Comparison of ENCODE assay signal across 11 cellular contexts in the genomic region with DNA sequence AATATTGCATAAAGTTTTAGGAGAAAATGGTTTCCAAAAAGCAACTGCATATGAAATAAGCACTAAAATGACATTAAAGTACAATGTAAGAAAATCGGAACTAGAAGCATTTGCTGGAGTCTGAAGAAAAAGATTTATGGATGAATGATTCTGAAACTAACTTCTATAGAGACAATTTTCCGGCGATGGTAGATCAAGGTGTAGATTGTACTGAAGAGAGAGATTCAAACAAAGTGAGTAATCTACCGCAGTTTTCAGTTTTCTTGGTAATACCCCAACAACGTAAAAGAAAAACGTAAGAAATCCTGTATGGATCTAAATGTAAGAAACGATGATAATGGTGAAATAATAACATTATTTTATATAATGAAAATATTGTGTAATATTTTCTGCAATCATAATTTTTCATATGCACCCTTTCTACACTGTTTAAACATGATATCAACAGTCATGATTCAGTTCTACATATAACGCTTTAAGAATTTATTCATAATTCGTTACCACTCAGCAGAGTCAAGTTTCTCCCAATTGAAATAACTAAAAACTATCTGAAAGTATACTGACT. TPM values are rescaled to one million over a fixed set of nuclear protein-coding genes. Genes with fewer than 3 reads are reported as not detected.
DNase-seq lines count a peak whose midpoint lies in the region; ATAC-seq, FAIRE-seq and TF ChIP-seq lines count a peak whose summit lies in the region.
"Had no signal": no experiment of that assay in that cellular context is flagged by ENCODE, and none has a peak within 500 bp of the region (broad histone marks: within the 10 kb centered on the region; RNA-seq: fewer than 3 reads in every experiment).

No MANE protein-coding gene starts in this region.

- H3K36me3 Mint-ChIP-seq in activated T-cell treated with anti-CD3 and anti-CD28 coated beads, Interleukin-2, amount 50 U/mL, for 72 hours (ENCODE audit: insufficient read depth in 2 of 2) = peaks cover 1 to 3% of the 10 kb centered on the region in 2 donors
- peaks cover 4% of the 10 kb centered on the region for H3K36me3 Mint-ChIP-seq in activated CD8-positive, alpha-beta T cell treated with anti-CD3 and anti-CD28 coated beads for 36 hours (ENCODE audit: low read depth)

- peak overlapping the region; percentile 86 to 89 for H3K4me3 Mint-ChIP-seq in activated T-cell treated with anti-CD3 and anti-CD28 coated beads, Interleukin-2, amount 50 U/mL, for 72 hours
- H3K4me3 Mint-ChIP-seq in activated CD8-positive, alpha-beta T cell treated with anti-CD3 and anti-CD28 coated beads for 36 hours = peak overlapping the region; percentile 81

- H3K27me3 Mint-ChIP-seq in activated T-cell treated with anti-CD3 and anti-CD28 coated beads, Interleukin-2, amount 50 U/mL, for 72 hours (ENCODE audit: low read depth) = peaks cover 8% of the 10 kb centered on the region
- no peaks in the 10 kb centered on the region for H3K27me3 Mint-ChIP-seq in activated CD8-positive, alpha-beta T cell treated with anti-CD3 and anti-CD28 coated beads for 36 hours
- H3K27me3 Mint-ChIP-seq: stimulated activated memory B cell treated with anti-CD40 and anti-IgM and Interleukin-4, amounts not matched to agents 10 μg/mL and 1 μg/mL and 100 μg/mL, for 72 hours had no signal

- H3K4me3 ChIP-seq in psoas muscle = peak overlapping the region; percentile 97

- TF ChIP-seq CTCF in activated CD8-positive, alpha-beta T cell treated with anti-CD3 and anti-CD28 coated beads for 36 hours (IDR thresholded peaks at IDR 0.05) = no peak
- TF ChIP-seq CTCF in psoas muscle (IDR thresholded peaks at IDR 0.05) = no peak

- peaks cover 34% of the 10 kb centered on the region for H3K4me1 Mint-ChIP-seq in activated T-cell treated with anti-CD3 and anti-CD28 coated beads, Interleukin-2, amount 50 U/mL, for 72 hours (ENCODE audit: low read depth)
- peaks cover 25% of the 10 kb centered on the region for H3K4me1 Mint-ChIP-seq in activated CD8-positive, alpha-beta T cell treated with anti-CD3 and anti-CD28 coated beads for 36 hours (ENCODE audit: low read depth)

- no peak for FAIRE-seq in RCC 7860 (lab: Jason Lieb, UNC)

- H3K9me3 Mint-ChIP-seq in activated T-cell treated with anti-CD3 and anti-CD28 coated beads, Interleukin-2, amount 50 U/mL, for 72 hours = peaks cover 1 to 4% of the 10 kb centered on the region in 2 donors
- no peaks in the 10 kb centered on the region for H3K9me3 Mint-ChIP-seq in activated CD8-positive, alpha-beta T cell treated with anti-CD3 and anti-CD28 coated beads for 36 hours
- H3K9me3 Mint-ChIP-seq: stimulated activated memory B cell treated with anti-CD40 and anti-IgM and Interleukin-4, amounts not matched to agents 10 μg/mL and 1 μg/mL and 100 μg/mL, for 72 hours had no signal

- H3K9me3 ChIP-seq in psoas muscle = no peaks in the 10 kb centered on the region
- H3K9me3 ChIP-seq: breast epithelium had no signal

- WGBS in psoas muscle, 3 donors = 91 to 92% (median 91%) methylated on average over 9 of the region's 9 CpGs

- peak in 1 of 2 donors; percentile 20 for ATAC-seq in activated T-cell treated with anti-CD3 and anti-CD28 coated beads, Interleukin-2, amount 50 U/mL, for 72 hours (replicated peaks in 1 of 2)
- ATAC-seq in activated CD8-positive, alpha-beta T cell treated with anti-CD3 and anti-CD28 coated beads for 36 hours = no peak
- ATAC-seq in psoas muscle = no peak
- ATAC-seq in GM18873 (IDR thresholded peaks at IDR 0.05; ENCODE audit: low FRiP score, unreplicated experiment) = no peak
- ATAC-seq: esophagus mucosa; stimulated activated memory B cell treated with anti-CD40 and anti-IgM and Interleukin-4, amounts not matched to agents 10 μg/mL and 1 μg/mL and 100 μg/mL, for 72 hours had no signal

- CTCF ChIA-PET in activated CD8-positive, alpha-beta T cell treated with anti-CD3 and anti-CD28 coated beads for 36 hours (lab: Charles Lee) = interaction anchor here (1.1 to 3.4 kb wide), 3 partner anchors 63 to 246 kb away, joined by 3 to 9 read pairs (median 4); no protein-coding TSS in a partner anchor

- no peaks in the 10 kb centered on the region for H3K27me3 ChIP-seq in psoas muscle (ENCODE audit: insufficient read depth in 3 of 3, low read length in 2 of 3)
- H3K27me3 ChIP-seq: breast epithelium had no signal

- intact Hi-C loops in activated CD8-positive, alpha-beta T cell treated with anti-CD3 and anti-CD28 coated beads for 36 hours (cut with micrococcal nuclease) = no loop called here
- intact Hi-C loops in psoas muscle (cut with DNase I) = loop anchor here in 1 of 2 donors (5.0 kb wide), 1 partner anchor 105 kb away; no protein-coding TSS in a partner anchor

- H3K4me1 ChIP-seq in psoas muscle = peaks cover 33% of the 10 kb centered on the region

- H3K36me3 ChIP-seq in psoas muscle (ENCODE audit: insufficient read depth in 1 of 2, low read depth in 1 of 2) = no peaks in the 10 kb centered on the region
- H3K36me3 ChIP-seq: breast epithelium had no signal

- POLR2A ChIA-PET in activated CD8-positive, alpha-beta T cell treated with anti-CD3 and anti-CD28 coated beads for 36 hours (lab: Charles Lee) = interaction anchor here (0.7 to 1.4 kb wide), 2 partner anchors 83 to 101 kb away, joined by 3 read pairs; no protein-coding TSS in a partner anchor

- no peak overlapping the region for H3K27ac ChIP-seq in psoas muscle

- peak in 1 of 2 donors; percentile 15 for DNase-seq in activated T-cell treated with anti-CD3 and anti-CD28 coated beads, Interleukin-2, amount 50 U/mL, for 72 hours
- DNase-seq in activated T-cell treated with anti-CD3 and anti-CD28 coated beads for 4 hours (no peak), psoas muscle (no peak), RCC 7860 (ENCODE audit: low spot score) (no peak)
- DNase-seq in activated CD8-positive, alpha-beta T cell treated with anti-CD3 and anti-CD28 coated beads for 36 hours = no peak
- DNase-seq: IMR-90 had no signal

- peak overlapping the region; percentile 85 for H3K27ac Mint-ChIP-seq in activated T-cell treated with anti-CD3 and anti-CD28 coated beads, Interleukin-2, amount 50 U/mL, for 72 hours
- H3K27ac Mint-ChIP-seq in activated CD8-positive, alpha-beta T cell treated with anti-CD3 and anti-CD28 coated beads for 36 hours = no peak overlapping the region

RNA-seq across cellular contexts. Expression of a gene that starts 1.8 kb away (rescaled TPM):
- total RNA-seq in activated T-cell treated with anti-CD3 and anti-CD28 coated beads, Interleukin-2, amount 50 U/mL, for 72 hours = 10 to 100 TPM; 13.1 to 14.9 TPM
- total RNA-seq in activated CD8-positive, alpha-beta T cell treated with anti-CD3 and anti-CD28 coated beads for 36 hours = 10 to 100 TPM; 11.9 to 12.1 TPM
- total RNA-seq in psoas muscle = 1 to 10 TPM; 5.3 to 9.1 (median 8.8) TPM
- 10 to 100 TPM; 11.2 to 17.8 (median 14.3) TPM for polyA plus RNA-seq in psoas muscle

RNA-seq across cellular contexts. Expression of a gene that starts 11.2 kb away (rescaled TPM):
- not detected for total RNA-seq in activated T-cell treated with anti-CD3 and anti-CD28 coated beads, Interleukin-2, amount 50 U/mL, for 72 hours
- total RNA-seq in activated CD8-positive, alpha-beta T cell treated with anti-CD3 and anti-CD28 coated beads for 36 hours = not detected
- total RNA-seq in psoas muscle = not detected
- polyA plus RNA-seq in psoas muscle = under 1 TPM in 2 of 3 donors, not detected in 1; under 0.01 to 0.03 TPM
- total RNA-seq: H4, IMR-90 had no signal

RNA-seq across cellular contexts. Expression of a gene that starts 15.9 kb away (rescaled TPM):
- total RNA-seq in activated T-cell treated with anti-CD3 and anti-CD28 coated beads, Interleukin-2, amount 50 U/mL, for 72 hours = 10 to 100 TPM; 10.1 to 16.5 TPM
- total RNA-seq in activated CD8-positive, alpha-beta T cell treated with anti-CD3 and anti-CD28 coated beads for 36 hours = 10 to 100 TPM in 1 of 2 experiments, 1 to 10 TPM in 1; 9.0 to 11.9 TPM
- total RNA-seq in psoas muscle = 10 to 100 TPM; 11.3 to 19.5 (median 14.9) TPM
- polyA plus RNA-seq in psoas muscle = 10 to 100 TPM in 2 of 3 donors, 1 to 10 TPM in 1; 9.9 to 15.0 (median 13.4) TPM

RNA-seq across cellular contexts. Expression of a gene that starts 44.8 kb away (rescaled TPM):
- 10 to 100 TPM; 54.2 to 60.5 TPM for total RNA-seq in activated T-cell treated with anti-CD3 and anti-CD28 coated beads, Interleukin-2, amount 50 U/mL, for 72 hours
- 10 to 100 TPM; 39.4 to 41.4 TPM for total RNA-seq in activated CD8-positive, alpha-beta T cell treated with anti-CD3 and anti-CD28 coated beads for 36 hours
- total RNA-seq in psoas muscle = under 1 TPM in 3 of 4 donors, not detected in 1; 0.15 to 0.47 (median 0.29) TPM
- under 1 TPM; 0.04 to 0.18 (median 0.13) TPM for polyA plus RNA-seq in psoas muscle
